Comparison of ENCODE assay signal across 14 cellular contexts in the genomic region with DNA sequence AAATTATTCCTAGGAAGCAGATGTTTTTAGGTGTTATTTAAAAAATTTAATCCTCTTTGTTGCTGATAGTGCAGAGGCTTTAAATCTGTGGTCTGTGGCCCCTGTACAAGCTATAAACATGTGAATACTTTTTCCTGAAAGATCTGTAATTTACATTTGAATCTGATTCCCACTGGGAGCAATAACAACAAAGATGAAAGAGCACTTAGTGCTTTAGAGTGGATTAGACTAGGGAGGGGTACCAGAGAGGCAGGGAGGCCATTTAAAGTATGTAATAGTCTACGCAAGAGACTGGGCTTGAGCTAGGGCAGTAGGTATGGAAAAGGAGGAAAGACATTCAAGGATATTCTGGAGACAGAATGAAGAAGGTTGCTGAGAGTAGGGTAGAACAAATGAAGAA.
"Had no signal": no experiment of that assay in that cellular context is flagged by ENCODE, and none has a peak within 500 bp of the region (broad histone marks: within the 10 kb centered on the region; RNA-seq: fewer than 3 reads in every experiment).

No MANE protein-coding gene starts in this region.

- H3K4me1 ChIP-seq: colonic mucosa, thyroid gland had no signal

- H3K9me3 ChIP-seq: colonic mucosa, esophagus squamous epithelium, ovary, right atrium auricular region, thyroid gland had no signal

- DNase-seq: colonic mucosa; dermis blood vessel endothelial cell; esophagus squamous epithelium; foreskin fibroblast; kidney glomerular epithelial cell; mesendoderm; naive B cell; nucleus accumbens; ovary; small intestine; stimulated activated CD4-positive, alpha-beta T cell treated with anti-CD3 and anti-CD28 coated beads, Interleukin-12 subunit alpha, Interleukin-12 subunit beta, amount 100 ng/mL, for 4 hours; stimulated activated naive CD4-positive, alpha-beta T cell treated with Interleukin-2 at 50 U/mL for 16 hours; thyroid gland had no signal

- H3K27ac ChIP-seq: colonic mucosa, esophagus squamous epithelium, ovary, right atrium auricular region, thyroid gland had no signal

- H3K36me3 ChIP-seq: colonic mucosa, ovary, right atrium auricular region, thyroid gland had no signal

- H3K4me3 ChIP-seq: colonic mucosa, esophagus squamous epithelium, ovary, right atrium auricular region, thyroid gland had no signal

- H3K27me3 ChIP-seq: colonic mucosa, esophagus squamous epithelium, ovary, right atrium auricular region, thyroid gland had no signal
